20 cellular contexts compared by ENCODE assay signal in the genomic region with DNA sequence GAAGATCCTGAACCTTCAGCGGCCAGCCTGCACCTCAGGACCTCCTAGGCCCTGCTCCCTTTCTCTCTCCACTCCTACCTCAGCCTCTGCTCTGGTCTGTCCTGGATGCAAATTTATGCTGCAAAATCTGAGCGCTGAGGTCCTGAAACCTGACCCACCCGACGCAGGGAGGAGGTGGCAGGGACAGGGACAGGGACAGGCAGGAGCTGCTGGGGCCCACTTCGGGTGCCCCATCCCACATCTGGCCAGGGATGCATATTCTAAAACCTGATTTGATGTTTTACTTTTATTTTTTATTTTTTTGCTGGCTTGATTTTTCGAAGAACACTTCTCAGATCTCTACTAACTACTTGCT. TPM values are rescaled to one million over a fixed set of nuclear protein-coding genes. Genes with fewer than 3 reads are reported as not detected.
DNase-seq lines count a peak whose midpoint lies in the region; ATAC-seq and TF ChIP-seq lines count a peak whose summit lies in the region.
"Had no signal": no experiment of that assay in that cellular context is flagged by ENCODE, and none has a peak within 500 bp of the region (broad histone marks: within the 10 kb centered on the region; RNA-seq: fewer than 3 reads in every experiment).

No MANE protein-coding gene starts in this region.

- no peak overlapping the region for H3K27ac ChIP-seq in iPS-20b (ENCODE audit: low read length)
- H3K27ac ChIP-seq in smooth muscle cell (ENCODE audit: low read depth) = no peak overlapping the region
- H3K27ac ChIP-seq: VCaP had no signal

- H3K36me3 ChIP-seq in iPS-20b (ENCODE audit: insufficient read depth, low read depth, low read length) (no peaks in the 10 kb centered on the region), smooth muscle cell (ENCODE audit: low read depth) (no peaks in the 10 kb centered on the region)

- H3K27ac Mint-ChIP-seq in activated naive CD4-positive, alpha-beta T cell treated with anti-CD3 and anti-CD28 coated beads, Interleukin-2, amount 50 U/mL, for 24 hours = no peak overlapping the region
- no peak overlapping the region for H3K27ac Mint-ChIP-seq in activated naive CD4-positive, alpha-beta T cell treated with anti-CD3 and anti-CD28 coated beads, Interleukin-2, amount 50 U/mL, for 72 hours
- H3K27ac Mint-ChIP-seq in WTC11 = no peak overlapping the region

- CTCF ChIA-PET in WTC11 (lab: Charles Lee) = interaction anchor here (2.0 to 3.9 kb wide), 2 partner anchors 35 to 39 kb away, joined by 10 to 17 read pairs; no protein-coding TSS in a partner anchor

- H3F3A ChIP-seq in smooth muscle cell (ENCODE audit: low read depth) = no peaks in the 10 kb centered on the region

- H3K36me3 Mint-ChIP-seq in activated naive CD4-positive, alpha-beta T cell treated with anti-CD3 and anti-CD28 coated beads, Interleukin-2, amount 50 U/mL, for 24 hours = no peaks in the 10 kb centered on the region
- peaks cover 0 to 6% of the 10 kb centered on the region in 2 donors for H3K36me3 Mint-ChIP-seq in activated naive CD4-positive, alpha-beta T cell treated with anti-CD3 and anti-CD28 coated beads, Interleukin-2, amount 50 U/mL, for 72 hours
- no peaks in the 10 kb centered on the region for H3K36me3 Mint-ChIP-seq in WTC11

- peak overlapping the region; percentile 85 for H3K4me2 ChIP-seq in smooth muscle cell

- H3K4me1 ChIP-seq in iPS-20b (ENCODE audit: insufficient read depth, low read length) = peaks cover 8% of the 10 kb centered on the region
- H3K4me1 ChIP-seq in smooth muscle cell (ENCODE audit: low read depth) = peaks cover 12% of the 10 kb centered on the region

- WGBS in smooth muscle cell (ENCODE audit: low lambda C conversion rate) = 38% methylated on average over 6 of the region's 6 CpGs

- no peak overlapping the region for H2AFZ ChIP-seq in smooth muscle cell (ENCODE audit: low read depth)

- POLR2A ChIA-PET in WTC11 (lab: Charles Lee) = no interaction called here

- H3K4me3 ChIP-seq in iPS-20b (ENCODE audit: low read length) (peak overlapping the region; percentile 77), smooth muscle cell (no peak overlapping the region)
- H3K4me3 ChIP-seq: K562 had no signal

- no peaks in the 10 kb centered on the region for H3K9me3 ChIP-seq in iPS-20b (ENCODE audit: insufficient read depth, low read depth, low read length)
- no peaks in the 10 kb centered on the region for H3K9me3 ChIP-seq in smooth muscle cell (replicated peaks; ENCODE audit: low read depth)

- no peaks in the 10 kb centered on the region for H3K79me2 ChIP-seq in smooth muscle cell (ENCODE audit: low read depth)

- peaks cover 19% of the 10 kb centered on the region for H3K4me1 Mint-ChIP-seq in activated naive CD4-positive, alpha-beta T cell treated with anti-CD3 and anti-CD28 coated beads, Interleukin-2, amount 50 U/mL, for 24 hours
- peaks cover 28% of the 10 kb centered on the region for H3K4me1 Mint-ChIP-seq in WTC11

- no peak overlapping the region; the same call in 1 of the 2 replicates for H3K9ac ChIP-seq in iPS-20b (ENCODE audit: low read depth, low read length)
- no peak overlapping the region for H3K9ac ChIP-seq in smooth muscle cell (ENCODE audit: low read depth)

- no peaks in the 10 kb centered on the region for H4K20me1 ChIP-seq in smooth muscle cell (ENCODE audit: low read depth)

- H3K27me3 ChIP-seq in iPS-20b (ENCODE audit: insufficient read depth, low read length) (peaks cover 80% of the 10 kb centered on the region), smooth muscle cell (ENCODE audit: low read depth) (peaks cover 86% of the 10 kb centered on the region)

- TF ChIP-seq CTCF in WTC11 (IDR thresholded peaks at IDR 0.05) = no peak
- TF ChIP-seq CTCF in smooth muscle cell (IDR thresholded peaks at IDR 0.05; ENCODE audit: borderline replicate concordance, insufficient read depth, poor library complexity, severe bottlenecking) = no peak

- no peaks in the 10 kb centered on the region for H3K9me3 Mint-ChIP-seq in activated naive CD4-positive, alpha-beta T cell treated with anti-CD3 and anti-CD28 coated beads, Interleukin-2, amount 50 U/mL, for 24 hours
- no peaks in the 10 kb centered on the region for H3K9me3 Mint-ChIP-seq in activated naive CD4-positive, alpha-beta T cell treated with anti-CD3 and anti-CD28 coated beads, Interleukin-2, amount 50 U/mL, for 72 hours
- H3K9me3 Mint-ChIP-seq in WTC11 = no peaks in the 10 kb centered on the region
- H3K9me3 Mint-ChIP-seq: stimulated activated naive CD8-positive, alpha-beta T cell treated with anti-CD3 and anti-CD28 coated beads, Interleukin-15, amount 100 ng/mL, for 72 hours had no signal

- peaks cover 36% of the 10 kb centered on the region for H3K27me3 Mint-ChIP-seq in activated naive CD4-positive, alpha-beta T cell treated with anti-CD3 and anti-CD28 coated beads, Interleukin-2, amount 50 U/mL, for 24 hours
- H3K27me3 Mint-ChIP-seq in WTC11 (ENCODE audit: low read depth) = peaks cover 52% of the 10 kb centered on the region

- H3K4me3 Mint-ChIP-seq in activated naive CD4-positive, alpha-beta T cell treated with anti-CD3 and anti-CD28 coated beads, Interleukin-2, amount 50 U/mL, for 24 hours = peak overlapping the region; percentile 19
- H3K4me3 Mint-ChIP-seq in WTC11 = peak overlapping the region; percentile 67

- no peak for ATAC-seq in activated naive CD4-positive, alpha-beta T cell treated with anti-CD3 and anti-CD28 coated beads, Interleukin-2, amount 50 U/mL, for 72 hours
- ATAC-seq in WTC11 = peak; percentile 46

- no peak for DNase-seq in activated naive CD4-positive, alpha-beta T cell treated with anti-CD3 and anti-CD28 coated beads, Interleukin-2, amount 50 U/mL, for 72 hours (ENCODE audit: low spot score in 2 of 2)
- DNase-seq in WTC11 (ENCODE audit: low spot score) = no peak
- DNase-seq in smooth muscle cell (lab: John Stamatoyannopoulos, UW; ENCODE audit: unreplicated experiment) = no peak
- no peak for DNase-seq in activated naive CD4-positive, alpha-beta T cell treated with anti-CD3 and anti-CD28 coated beads, Interleukin-2, amount 50 U/mL, for 16 hours
- DNase-seq in AG08395 (ENCODE audit: low spot score) = no peak
- DNase-seq in HPDE6-E6E7 (ENCODE audit: extremely low spot score) = no peak
- DNase-seq: activated gamma-delta T cell treated with Interleukin-2 at 50 U/mL for 16 hours; NCI-H1048; NCI-H748 treated with DMSO at 0.1 percent for 48 hours; stimulated activated naive CD8-positive, alpha-beta T cell treated with anti-CD3 and anti-CD28 coated beads, Interleukin-15, amount 100 ng/mL, for 72 hours had no signal

TF ChIP-seq in WTC11, 78 proteins besides CTCF, POLR2A, EP300 and RAD21:
- no peak for TF ChIP-seq MXD4 (CRISPR knock-in tag; IDR thresholded peaks at IDR 0.05; ENCODE audit: borderline replicate concordance)
- TF ChIP-seq, protein P1, sequence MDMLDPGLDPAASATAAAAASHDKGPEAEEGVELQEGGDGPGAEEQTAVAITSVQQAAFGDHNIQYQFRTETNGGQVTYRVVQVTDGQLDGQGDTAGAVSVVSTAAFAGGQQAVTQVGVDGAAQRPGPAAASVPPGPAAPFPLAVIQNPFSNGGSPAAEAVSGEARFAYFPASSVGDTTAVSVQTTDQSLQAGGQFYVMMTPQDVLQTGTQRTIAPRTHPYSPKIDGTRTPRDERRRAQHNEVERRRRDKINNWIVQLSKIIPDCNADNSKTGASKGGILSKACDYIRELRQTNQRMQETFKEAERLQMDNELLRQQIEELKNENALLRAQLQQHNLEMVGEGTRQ (CRISPR knock-in tag; IDR thresholded peaks at IDR 0.05) = no peak
- TF ChIP-seq NFE2L1 (CRISPR knock-in tag; IDR thresholded peaks at IDR 0.05) = 0 out of 2 replicates have a peak, but pooled peaks have one; percentile 39
- TF ChIP-seq, protein P2, sequence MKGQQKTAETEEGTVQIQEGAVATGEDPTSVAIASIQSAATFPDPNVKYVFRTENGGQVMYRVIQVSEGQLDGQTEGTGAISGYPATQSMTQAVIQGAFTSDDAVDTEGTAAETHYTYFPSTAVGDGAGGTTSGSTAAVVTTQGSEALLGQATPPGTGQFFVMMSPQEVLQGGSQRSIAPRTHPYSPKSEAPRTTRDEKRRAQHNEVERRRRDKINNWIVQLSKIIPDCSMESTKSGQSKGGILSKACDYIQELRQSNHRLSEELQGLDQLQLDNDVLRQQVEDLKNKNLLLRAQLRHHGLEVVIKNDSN (CRISPR knock-in tag; IDR thresholded peaks at IDR 0.05) = no peak

RNA-seq across cellular contexts. Expression of a gene that starts 0.6 kb away (rescaled TPM):
- total RNA-seq in activated naive CD4-positive, alpha-beta T cell treated with anti-CD3 and anti-CD28 coated beads, Interleukin-2, amount 50 U/mL, for 72 hours = not detected
- total RNA-seq in WTC11 (2021) (2.7 to 5.9 TPM (median 4.5 TPM) in 3 replicates), smooth muscle cell (not detected in 2 replicates)
- polyA plus RNA-seq in smooth muscle cell = not detected in 2 replicates
- total RNA-seq: activated CD8-positive, alpha-beta memory T cell treated with anti-CD3 and anti-CD28 coated beads for 36 hours; Daoy; dermis blood vessel endothelial cell; esophagus mucosa; K562; left colon had no signal
- polyA plus RNA-seq: K562 had no signal

RNA-seq across cellular contexts. Expression of a gene that starts 41.5 kb away (rescaled TPM):
- total RNA-seq in activated naive CD4-positive, alpha-beta T cell treated with anti-CD3 and anti-CD28 coated beads, Interleukin-2, amount 50 U/mL, for 72 hours = 10 to 100 TPM; 20.8 to 23.3 TPM
- total RNA-seq in WTC11 (2021) = 47.9 to 56.3 TPM (median 53.8 TPM) in 3 replicates
- 12.5 and 16.0 TPM in 2 replicates for total RNA-seq in smooth muscle cell
- 43.2 and 46.8 TPM in 2 replicates for polyA plus RNA-seq in smooth muscle cell

RNA-seq across cellular contexts. Expression of a gene that starts 43.4 kb away (rescaled TPM):
- total RNA-seq in activated naive CD4-positive, alpha-beta T cell treated with anti-CD3 and anti-CD28 coated beads, Interleukin-2, amount 50 U/mL, for 72 hours = 1 to 10 TPM; 2.9 to 7.0 TPM
- total RNA-seq in WTC11 (2021) (not detected in 3 replicates), smooth muscle cell (not detected in 2 replicates)
- polyA plus RNA-seq in smooth muscle cell = 0.15 and 0.41 TPM in 2 replicates
- total RNA-seq: myocyte had no signal
